In genomic region chr17:15777297-15777696, GRCh38 we compare ENCODE assay signal across 26 cellular contexts. TPM values are rescaled to one million over a fixed set of nuclear protein-coding genes. Genes with fewer than 3 reads are reported as not detected.
"Had no signal": no experiment of that assay in that cellular context is flagged by ENCODE, and none has a peak within 500 bp of the region (broad histone marks: within the 10 kb centered on the region; RNA-seq: fewer than 3 reads in every experiment).

No MANE protein-coding gene starts in this region.

- H3K4me3 ChIP-seq: body of pancreas, cardiac muscle cell, colonic mucosa, esophagus squamous epithelium, gastroesophageal sphincter, heart right ventricle, hepatocyte had no signal

- DNase-seq: activated CD4-positive, alpha-beta memory T cell treated with anti-CD3 and anti-CD28 coated beads, Interleukin-2, amount 10 ng/mL, durations not matched to agents 7 days and 5 days; activated CD4-positive, alpha-beta T cell treated with anti-CD3 and anti-CD28 coated beads, Interleukin-2, amount 10 ng/mL, durations not matched to agents 24 days and 14 days; activated CD8-positive, alpha-beta memory T cell treated with anti-CD3 and anti-CD28 coated beads, Interleukin-2, amount 50 U/mL, for 48 hours; activated effector memory CD4-positive, alpha-beta T cell treated with anti-CD3 and anti-CD28 coated beads, Interleukin-2, amount 50 U/mL, for 16 hours; activated naive CD4-positive, alpha-beta T cell treated with anti-CD3 and anti-CD28 coated beads for 36 hours; amniotic stem cell; aorta; body of pancreas; central memory CD4-positive, alpha-beta T cell; cerebellar nuclear complex; colonic mucosa; effector CD8-positive, alpha-beta T cell; esophagus squamous epithelium; foreskin melanocyte; heart right ventricle; T-helper 2 cell had no signal

- H3K9me3 ChIP-seq: body of pancreas, colonic mucosa, gastroesophageal sphincter had no signal

- H3K27me3 ChIP-seq: body of pancreas, cardiac muscle cell, colonic mucosa, esophagus squamous epithelium, gastroesophageal sphincter, hepatocyte had no signal

- H3K4me3 Mint-ChIP-seq: activated CD4-positive, alpha-beta memory T cell treated with anti-CD3 and anti-CD28 coated beads, Interleukin-2, amount 10 ng/mL, durations not matched to agents 7 days and 5 days; activated CD4-positive, alpha-beta T cell treated with anti-CD3 and anti-CD28 coated beads, Interleukin-2, amount 10 ng/mL, durations not matched to agents 24 days and 14 days; activated naive CD4-positive, alpha-beta T cell treated with anti-CD3 and anti-CD28 coated beads for 36 hours; activated naive CD8-positive, alpha-beta T cell had no signal

- H3K27ac ChIP-seq: body of pancreas, cardiac muscle cell, colonic mucosa, epithelial cell of prostate, esophagus squamous epithelium, gastroesophageal sphincter, heart right ventricle, hepatocyte had no signal

- H3K4me1 Mint-ChIP-seq: activated CD4-positive, alpha-beta memory T cell treated with anti-CD3 and anti-CD28 coated beads, Interleukin-2, amount 10 ng/mL, durations not matched to agents 7 days and 5 days; activated CD4-positive, alpha-beta T cell treated with anti-CD3 and anti-CD28 coated beads, Interleukin-2, amount 10 ng/mL, durations not matched to agents 24 days and 14 days had no signal

- H3K4me1 ChIP-seq: body of pancreas, colonic mucosa had no signal

- ATAC-seq: body of pancreas, gastroesophageal sphincter, heart right ventricle had no signal

- H3K27ac Mint-ChIP-seq: activated CD4-positive, alpha-beta memory T cell treated with anti-CD3 and anti-CD28 coated beads, Interleukin-2, amount 10 ng/mL, durations not matched to agents 7 days and 5 days; activated CD4-positive, alpha-beta T cell treated with anti-CD3 and anti-CD28 coated beads, Interleukin-2, amount 10 ng/mL, durations not matched to agents 24 days and 14 days; activated naive CD4-positive, alpha-beta T cell treated with anti-CD3 and anti-CD28 coated beads for 36 hours; activated naive CD8-positive, alpha-beta T cell; activated T-helper 2 cell treated with anti-CD3 and anti-CD28 coated beads, Interferon-gamma antibody, Interleukin-2, Interleukin-4, amounts not matched to agents 10 μg/mL and 5 μg/mL and 100 μg/mL, durations not matched to agents 14 hours and 24 hours and 36 hours had no signal

RNA-seq across cellular contexts. Expression of gene TBC1D26, which starts 45.2 kb away (rescaled TPM):
- total RNA-seq: activated CD4-positive, alpha-beta memory T cell treated with anti-CD3 and anti-CD28 coated beads, Interleukin-2, amount 10 ng/mL, durations not matched to agents 7 days and 5 days; activated CD4-positive, alpha-beta T cell treated with anti-CD3 and anti-CD28 coated beads, Interleukin-2, amount 10 ng/mL, durations not matched to agents 24 days and 14 days; aorta; body of pancreas; colonic mucosa; dermis microvascular lymphatic vessel endothelial cell; endothelial cell of umbilical vein; esophagus squamous epithelium; fibroblast of villous mesenchyme; glomerular endothelial cell; heart right ventricle had no signal
- polyA plus RNA-seq: endothelial cell of umbilical vein had no signal
